9 cellular contexts compared by ENCODE assay signal in genomic region chr11:86608251-86608799, GRCh38.
A peak's percentile ranks its signal among the peaks of the same experiment; 100 is the strongest.
DNase-seq lines count a peak whose midpoint lies in the region; TF ChIP-seq lines count a peak whose summit lies in the region.
"Had no signal": no experiment of that assay in that cellular context is flagged by ENCODE, and none has a peak within 500 bp of the region (broad histone marks: within the 10 kb centered on the region; RNA-seq: fewer than 3 reads in every experiment).

No MANE protein-coding gene starts in this region.

- no peak overlapping the region for H3K27ac ChIP-seq in AG04450 (ENCODE audit: low read depth, low read length)
- no peak overlapping the region for H3K27ac ChIP-seq in endodermal cell (ENCODE audit: low read depth, low read length)
- H3K27ac ChIP-seq in mesodermal cell (ENCODE audit: low read depth, low read length, severe bottlenecking) = peak overlapping the region; percentile 2
- peak overlapping the region in 1 of 3 donors; percentile 27 for H3K27ac ChIP-seq in thyroid gland
- H3K27ac ChIP-seq: SJSA1 had no signal

- DNase-seq in AG04450 (ENCODE audit: low read depth, low spot score) (peak; percentile 57), HEK293T (ENCODE audit: extremely low spot score) (peak; percentile 66), LNCaP clone FGC (ENCODE audit: low read depth) (peak; percentile 59), endodermal cell (peak; percentile 88), thyroid gland (peak; percentile 68 to 78)
- peak; percentile 20 for DNase-seq in T-helper 2 cell treated with Interferon-gamma antibody and Interleukin-4, amounts not matched to agents 5 μg/mL and 100 μg/mL, for 36 hours (ENCODE audit: low spot score)

- H3K27me3 ChIP-seq in AG04450 (ENCODE audit: control insufficient read depth, insufficient read depth, low read length) = no peaks in the 10 kb centered on the region
- H3K27me3 ChIP-seq in endodermal cell (ENCODE audit: control insufficient read depth, insufficient read depth, low read length, poor library complexity, severe bottlenecking) = no peaks in the 10 kb centered on the region
- no peaks in the 10 kb centered on the region for H3K27me3 ChIP-seq in thyroid gland
- H3K27me3 ChIP-seq: SJSA1 had no signal

- H3K36me3 ChIP-seq in endodermal cell (ENCODE audit: control insufficient read depth, insufficient read depth, low read length) (no peaks in the 10 kb centered on the region), mesodermal cell (ENCODE audit: control insufficient read depth, insufficient read depth, low read length) (no peaks in the 10 kb centered on the region), thyroid gland (no peaks in the 10 kb centered on the region)
- H3K36me3 ChIP-seq: SJSA1 had no signal

- POLR2A ChIA-PET in AG04450 (lab: Yijun Ruan, JAX) = interaction anchor here (0.9 kb wide), 1 partner anchor 123 kb away, joined by 3 read pairs; no protein-coding TSS in a partner anchor
- POLR2A ChIA-PET in HEK293T (lab: Yijun Ruan, JAX) = no interaction called here

- TF ChIP-seq POLR2A in thyroid gland (IDR thresholded peaks at IDR 0.05) = no peak

- peak; percentile 94 for TF ChIP-seq CTCF in AG04450 (IDR thresholded peaks at IDR 0.05; ENCODE audit: low read depth, low read length)
- TF ChIP-seq CTCF in GM12872 (IDR thresholded peaks at IDR 0.05; ENCODE audit: insufficient read depth, low read depth, low read length) = peak; percentile 88
- TF ChIP-seq CTCF in LNCaP clone FGC (IDR thresholded peaks at IDR 0.05; ENCODE audit: control insufficient read depth, extremely low read depth, insufficient read depth) = peak; percentile 89
- TF ChIP-seq CTCF in endodermal cell (conservative IDR thresholded peaks at IDR 0.05) = peak; percentile 99
- TF ChIP-seq CTCF in thyroid gland (IDR thresholded peaks at IDR 0.05) = peak; percentile 60 to 98 (median 90)

- H3K9me3 Mint-ChIP-seq in T-helper 2 cell treated with Interferon-gamma antibody and Interleukin-4, amounts not matched to agents 5 μg/mL and 100 μg/mL, for 36 hours = no peaks in the 10 kb centered on the region
- peaks cover 5% of the 10 kb centered on the region for H3K9me3 Mint-ChIP-seq in endodermal cell

- 45 to 57% methylated on average over 4 to 7 of the region's 7 CpGs for WGBS in endodermal cell (ENCODE audit: insufficient coverage in 1 of 2, insufficient read length in 1 of 2), 2 experiments
- 10 to 39% methylated on average over 2 to 4 of the region's 7 CpGs for WGBS in mesodermal cell (ENCODE audit: insufficient coverage in 2 of 2), 2 experiments
- WGBS in thyroid gland, 2 donors = 8% methylated on average over 7 of the region's 7 CpGs

- no peak overlapping the region for H3K4me3 ChIP-seq in AG04450 (ENCODE audit: low read depth, low read length)
- H3K4me3 ChIP-seq in LNCaP clone FGC (ENCODE audit: low read depth, low read length) = no peak overlapping the region
- no peak overlapping the region for H3K4me3 ChIP-seq in endodermal cell (ENCODE audit: low read length)
- H3K4me3 ChIP-seq in mesodermal cell (ENCODE audit: extremely low read depth, insufficient read depth, low read length, poor library complexity, severe bottlenecking) = no peak overlapping the region
- no peak overlapping the region for H3K4me3 ChIP-seq in thyroid gland (replicated peaks in 1 of 3)
- H3K4me3 ChIP-seq: SJSA1 had no signal

- no peaks in the 10 kb centered on the region for H3K36me3 Mint-ChIP-seq in T-helper 2 cell treated with Interferon-gamma antibody and Interleukin-4, amounts not matched to agents 5 μg/mL and 100 μg/mL, for 36 hours (ENCODE audit: low read depth)
- no peaks in the 10 kb centered on the region for H3K36me3 Mint-ChIP-seq in endodermal cell (ENCODE audit: low read depth)

- intact Hi-C loops in thyroid gland (cut with DNase I) = loop anchor here (5.0 kb wide), 1 partner anchor 151 kb away; no protein-coding TSS in a partner anchor

- no peak overlapping the region for H3K9ac ChIP-seq in endodermal cell (ENCODE audit: extremely low read depth, low read length, poor library complexity, severe bottlenecking)

- H3K4me1 Mint-ChIP-seq in T-helper 2 cell treated with Interferon-gamma antibody and Interleukin-4, amounts not matched to agents 5 μg/mL and 100 μg/mL, for 36 hours (ENCODE audit: low read depth) = peaks cover 4% of the 10 kb centered on the region
- H3K4me1 Mint-ChIP-seq in endodermal cell = peaks cover 24% of the 10 kb centered on the region

- no peak overlapping the region for H3K4me3 Mint-ChIP-seq in T-helper 2 cell treated with Interferon-gamma antibody and Interleukin-4, amounts not matched to agents 5 μg/mL and 100 μg/mL, for 36 hours
- no peak overlapping the region for H3K4me3 Mint-ChIP-seq in endodermal cell

- CTCF ChIA-PET in AG04450 (lab: Charles Lee) = interaction anchor here (0.5 to 6.2 kb wide), 94 partner anchors 11 to 854 kb away, joined by 3 to 75 read pairs (median 5); partner anchors contain the start of gene PRSS23
- CTCF ChIA-PET in HEK293T (lab: Yijun Ruan, JAX) = interaction anchor here (0.6 to 3.0 kb wide), 46 partner anchors 10 to 881 kb away, joined by 3 to 17 read pairs (median 4); no protein-coding TSS in a partner anchor

- no peak overlapping the region for H3K27ac Mint-ChIP-seq in T-helper 2 cell treated with Interferon-gamma antibody and Interleukin-4, amounts not matched to agents 5 μg/mL and 100 μg/mL, for 36 hours
- no peak overlapping the region for H3K27ac Mint-ChIP-seq in endodermal cell

- no peaks in the 10 kb centered on the region for H3K9me3 ChIP-seq in AG04450 (ENCODE audit: control insufficient read depth, insufficient read depth, low read length)
- H3K9me3 ChIP-seq in endodermal cell (ENCODE audit: control insufficient read depth, low read length) = no peaks in the 10 kb centered on the region
- no peaks in the 10 kb centered on the region for H3K9me3 ChIP-seq in mesodermal cell (ENCODE audit: control insufficient read depth, low read length)
- H3K9me3 ChIP-seq in thyroid gland = no peaks in the 10 kb centered on the region
- H3K9me3 ChIP-seq: SJSA1 had no signal

- peaks cover 7% of the 10 kb centered on the region for H3K4me1 ChIP-seq in endodermal cell (ENCODE audit: control insufficient read depth, insufficient read depth, low read length)
- peaks cover 35% of the 10 kb centered on the region for H3K4me1 ChIP-seq in mesodermal cell (ENCODE audit: control insufficient read depth, insufficient read depth, low read length, poor library complexity, severe bottlenecking)
- peaks cover 9 to 24% of the 10 kb centered on the region in 2 donors for H3K4me1 ChIP-seq in thyroid gland

- peaks cover 2% of the 10 kb centered on the region for H3K27me3 Mint-ChIP-seq in T-helper 2 cell treated with Interferon-gamma antibody and Interleukin-4, amounts not matched to agents 5 μg/mL and 100 μg/mL, for 36 hours (ENCODE audit: low read depth)
- H3K27me3 Mint-ChIP-seq in endodermal cell (ENCODE audit: insufficient read depth) = no peaks in the 10 kb centered on the region

TF ChIP-seq in HEK293T, 16 proteins besides CTCF, POLR2A, EP300 and RAD21:
- no peak for TF ChIP-seq LEF1 (IDR thresholded peaks at IDR 0.05; ENCODE audit: borderline replicate concordance)
- TF ChIP-seq ELF4 (IDR thresholded peaks at IDR 0.05) = no peak
- TF ChIP-seq L3MBTL2 (conservative IDR thresholded peaks at IDR 0.05) = no peak
- TF ChIP-seq TARDBP (IDR thresholded peaks at IDR 0.05) = no peak
- TF ChIP-seq FOXM1 (IDR thresholded peaks at IDR 0.05; ENCODE audit: borderline replicate concordance) = no peak
- no peak for TF ChIP-seq SP1 (IDR thresholded peaks at IDR 0.05)
- no peak for TF ChIP-seq ZNF384 (IDR thresholded peaks at IDR 0.05)
- no peak for TF ChIP-seq CTBP1 (IDR thresholded peaks at IDR 0.05; ENCODE audit: borderline replicate concordance)
- TF ChIP-seq NFRKB (IDR thresholded peaks at IDR 0.05) = no peak
- no peak for TF ChIP-seq ARNT (IDR thresholded peaks at IDR 0.05)
- TF ChIP-seq FOXA1 (IDR thresholded peaks at IDR 0.05) = no peak
- no peak for TF ChIP-seq FOXK2 (IDR thresholded peaks at IDR 0.05)

Comparison
In these comparisons a context has a peak if more than half of its experiments do, and no peak if none do; other contexts are left out.
1. DNase-seq: peak in every context shown above with its lines; median percentile 88 in endodermal cell; 73 in thyroid gland; 66 in HEK293T; 59 in LNCaP clone FGC; 57 in AG04450; 20 in T-helper 2 cell treated with Interferon-gamma antibody and Interleukin-4, amounts not matched to agents 5 μg/mL and 100 μg/mL, for 36 hours.